Comparison of ENCODE assay signal across 8 cellular contexts in genomic region chr11:94897330-94897768, GRCh38.
DNase-seq lines count a peak whose midpoint lies in the region; ATAC-seq and TF ChIP-seq lines count a peak whose summit lies in the region.

No MANE protein-coding gene starts in this region.

- H3K27ac ChIP-seq in 22Rv1 (no peak overlapping the region), heart right ventricle (peak overlapping the region in 1 of 10 donors; percentile 4)

- peaks cover 0 to 9% (median 0%) of the 10 kb centered on the region in 9 donors for H3K4me1 ChIP-seq in heart right ventricle

- ATAC-seq in HG03108 (IDR thresholded peaks at IDR 0.05; ENCODE audit: unreplicated experiment) (peak; percentile 88), heart right ventricle (peak in 3 of 8 donors; percentile 42 to 62 (median 55)), GM18907 (IDR thresholded peaks at IDR 0.05; ENCODE audit: unreplicated experiment) (no peak)

- TF ChIP-seq CTCF in 22Rv1 (IDR thresholded peaks at IDR 0.05) (peak; percentile 90), GM06990 (IDR thresholded peaks at IDR 0.05; ENCODE audit: insufficient read depth, low read length, poor library complexity, severe bottlenecking) (peak; percentile 88), heart right ventricle (IDR thresholded peaks at IDR 0.05) (peak; percentile 77 to 96 (median 89))

- H3K36me3 ChIP-seq in GM06990 (ENCODE audit: control insufficient read depth, insufficient read depth, low read length): no peaks in the 10 kb centered on the region
- H3K36me3 ChIP-seq in heart right ventricle: peaks cover 0 to 15% (median 0%) of the 10 kb centered on the region in 9 donors

- peaks cover 0 to 33% (median 15%) of the 10 kb centered on the region in 11 donors for H3K9me3 ChIP-seq in heart right ventricle

- intact Hi-C loops in heart right ventricle (cut with DNase I): loop anchor here (1.0 to 10.0 kb wide), 5 partner anchors 45 to 373 kb away; no protein-coding TSS in a partner anchor

- H3K4me3 ChIP-seq in GM06990 (replicated peaks; ENCODE audit: low read depth, low read length) (no peak overlapping the region), heart right ventricle (no peak overlapping the region)

- DNase-seq in GM06990 (ENCODE audit: extremely low read depth, insufficient read length) (no peak), NCI-H69 (lab: John Stamatoyannopoulos, UW) (peak; percentile 63), heart right ventricle (peak in 1 of 2 donors; percentile 59), retina (peak; percentile 59)
- peak; percentile 47 to 55 for DNase-seq in activated T-cell treated with anti-CD3 and anti-CD28 coated beads, Interleukin-2, amount 50 U/mL, for 48 hours

- WGBS in heart right ventricle, 2 donors: 0% methylated on average over 1 of the region's 1 CpG

- no peaks in the 10 kb centered on the region for H3K27me3 ChIP-seq in GM06990 (replicated peaks; ENCODE audit: control insufficient read depth, insufficient read depth, low read length)
- H3K27me3 ChIP-seq in heart right ventricle: no peaks in the 10 kb centered on the region
